ENCODE assay signal across 19 cellular contexts in the genomic region with DNA sequence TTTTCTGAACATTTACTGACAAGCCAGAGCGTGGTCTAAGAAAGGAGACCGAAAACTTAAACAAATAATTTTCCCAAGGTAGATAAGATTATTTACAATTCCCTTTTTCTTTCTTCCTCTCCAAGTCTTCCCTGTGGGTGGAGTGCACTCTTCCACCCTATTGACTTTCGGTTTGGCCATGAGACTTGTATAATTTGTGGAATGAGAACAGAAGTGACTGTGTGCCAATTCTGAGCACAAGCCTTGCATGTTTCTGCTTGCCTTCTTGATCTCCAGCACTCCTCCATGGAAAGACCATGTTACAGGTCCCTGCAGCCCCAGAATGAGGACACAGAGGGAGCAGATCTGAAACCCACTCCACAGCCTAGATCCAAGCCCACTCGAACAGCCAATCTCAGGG.
A peak's percentile ranks its signal among the peaks of the same experiment; 100 is the strongest.
DNase-seq lines count a peak whose midpoint lies in the region; ATAC-seq and TF ChIP-seq lines count a peak whose summit lies in the region.
"Had no signal": no experiment of that assay in that cellular context is flagged by ENCODE, and none has a peak within 500 bp of the region (broad histone marks: within the 10 kb centered on the region; RNA-seq: fewer than 3 reads in every experiment).

No MANE protein-coding gene starts in this region.

- H3K9me2 ChIP-seq in Karpas-422 (replicated peaks; ENCODE audit: insufficient read depth, low read length): no peaks in the 10 kb centered on the region

- H3F3A ChIP-seq in neural progenitor cell (ENCODE audit: low read depth): no peaks in the 10 kb centered on the region

- intact Hi-C loops in ascending aorta (cut with DNase I): no loop called here

- H3K9ac ChIP-seq in neural progenitor cell: no peak overlapping the region
- H3K9ac ChIP-seq in Karpas-422 (ENCODE audit: low read length): no peak overlapping the region

- no peaks in the 10 kb centered on the region for H3K27me3 Mint-ChIP-seq in neural progenitor cell (ENCODE audit: insufficient read depth, low read depth)
- peaks cover 2% of the 10 kb centered on the region for H3K27me3 Mint-ChIP-seq in activated T-cell treated with anti-CD3 and anti-CD28 coated beads, Interleukin-2, amount 50 U/mL, for 24 hours
- H3K27me3 Mint-ChIP-seq: B cell; CD4-positive, alpha-beta memory T cell had no signal

- no peaks in the 10 kb centered on the region for H3K9me3 ChIP-seq in RWPE2 (ENCODE audit: severe bottlenecking)
- H3K9me3 ChIP-seq in neural progenitor cell (ENCODE audit: low read depth): no peaks in the 10 kb centered on the region
- H3K9me3 ChIP-seq in ascending aorta: no peaks in the 10 kb centered on the region
- no peaks in the 10 kb centered on the region for H3K9me3 ChIP-seq in Karpas-422 (ENCODE audit: low read length)
- H3K9me3 ChIP-seq: Peyer's patch had no signal

- H3K27me3 ChIP-seq in RWPE2 (ENCODE audit: insufficient read depth, poor library complexity, severe bottlenecking) (no peaks in the 10 kb centered on the region), neural progenitor cell (no peaks in the 10 kb centered on the region), ascending aorta (no peaks in the 10 kb centered on the region), Karpas-422 (ENCODE audit: low read length) (no peaks in the 10 kb centered on the region)
- H3K27me3 ChIP-seq: MG63, Peyer's patch had no signal

- H4K20me1 ChIP-seq in neural progenitor cell (ENCODE audit: low read depth): no peaks in the 10 kb centered on the region
- no peaks in the 10 kb centered on the region for H4K20me1 ChIP-seq in Karpas-422 (ENCODE audit: insufficient read depth, low read depth, low read length)

- peaks cover 9% of the 10 kb centered on the region for H3K4me1 ChIP-seq in RWPE2 (ENCODE audit: insufficient read depth, poor library complexity, severe bottlenecking)
- H3K4me1 ChIP-seq in neural progenitor cell: no peaks in the 10 kb centered on the region
- H3K4me1 ChIP-seq in ascending aorta: no peaks in the 10 kb centered on the region
- H3K4me1 ChIP-seq in Karpas-422 (ENCODE audit: low read length): no peaks in the 10 kb centered on the region
- H3K4me1 ChIP-seq: Peyer's patch had no signal

- H3K4me3 ChIP-seq in RWPE2 (ENCODE audit: severe bottlenecking) (no peak overlapping the region), epithelial cell of esophagus (ENCODE audit: low read length) (no peak overlapping the region), neural progenitor cell (no peak overlapping the region), ascending aorta (no peak overlapping the region), Karpas-422 (ENCODE audit: low read length) (no peak overlapping the region)
- H3K4me3 ChIP-seq: MG63, Peyer's patch had no signal

- H3K4me2 ChIP-seq in neural progenitor cell (no peak overlapping the region), Karpas-422 (ENCODE audit: low read depth, low read length, poor library complexity, severe bottlenecking) (no peak overlapping the region)

- H3K27ac ChIP-seq in RWPE2 (ENCODE audit: poor library complexity, severe bottlenecking) (no peak overlapping the region), neural progenitor cell (no peak overlapping the region), ascending aorta (no peak overlapping the region), Karpas-422 (ENCODE audit: low read length) (no peak overlapping the region)
- H3K27ac ChIP-seq: Peyer's patch had no signal

- no peaks in the 10 kb centered on the region for H3K36me3 Mint-ChIP-seq in neural progenitor cell
- H3K36me3 Mint-ChIP-seq in activated T-cell treated with anti-CD3 and anti-CD28 coated beads, Interleukin-2, amount 50 U/mL, for 24 hours (ENCODE audit: low read depth): no peaks in the 10 kb centered on the region
- H3K36me3 Mint-ChIP-seq: CD4-positive, alpha-beta memory T cell had no signal

- no peaks in the 10 kb centered on the region for H3K4me1 Mint-ChIP-seq in neural progenitor cell
- H3K4me1 Mint-ChIP-seq in activated T-cell treated with anti-CD3 and anti-CD28 coated beads, Interleukin-2, amount 50 U/mL, for 24 hours (ENCODE audit: low read depth): no peaks in the 10 kb centered on the region
- H3K4me1 Mint-ChIP-seq: B cell; CD4-positive, alpha-beta memory T cell had no signal

- H3K36me3 ChIP-seq in RWPE2 (ENCODE audit: low read depth) (no peaks in the 10 kb centered on the region), neural progenitor cell (no peaks in the 10 kb centered on the region), ascending aorta (no peaks in the 10 kb centered on the region), Karpas-422 (ENCODE audit: insufficient read depth, low read length) (no peaks in the 10 kb centered on the region)
- H3K36me3 ChIP-seq: MG63, Peyer's patch had no signal

- no peaks in the 10 kb centered on the region for H3K9me3 Mint-ChIP-seq in neural progenitor cell
- no peaks in the 10 kb centered on the region for H3K9me3 Mint-ChIP-seq in activated T-cell treated with anti-CD3 and anti-CD28 coated beads, Interleukin-2, amount 50 U/mL, for 24 hours
- H3K9me3 Mint-ChIP-seq: CD4-positive, alpha-beta memory T cell had no signal

- no peak overlapping the region for H3K4me3 Mint-ChIP-seq in neural progenitor cell
- no peak overlapping the region for H3K4me3 Mint-ChIP-seq in activated T-cell treated with anti-CD3 and anti-CD28 coated beads, Interleukin-2, amount 50 U/mL, for 24 hours
- H3K4me3 Mint-ChIP-seq: B cell; CD4-positive, alpha-beta memory T cell had no signal

- H3K79me2 ChIP-seq in neural progenitor cell (ENCODE audit: low read depth) (no peaks in the 10 kb centered on the region), Karpas-422 (ENCODE audit: low read length) (no peaks in the 10 kb centered on the region)

- H2AFZ ChIP-seq in neural progenitor cell (replicated peaks) (peak overlapping the region; percentile 24), Karpas-422 (ENCODE audit: low read length) (no peak overlapping the region)

- DNase-seq in GM03348 (ENCODE audit: low spot score) (peak; percentile 11), RWPE2 (ENCODE audit: low spot score) (no peak), epithelial cell of esophagus (ENCODE audit: low read depth) (peak; percentile 89), neural progenitor cell (ENCODE audit: low spot score) (no peak), ascending aorta (ENCODE audit: low spot score in 2 of 2) (no peak), Karpas-422 (no peak)
- DNase-seq in activated T-cell treated with anti-CD3 and anti-CD28 coated beads, Interleukin-2, amount 50 U/mL, for 24 hours: no peak
- DNase-seq: CD4-positive, alpha-beta memory T cell; H7; MG63; NCI-H1092 treated with DMSO at 0.1 percent for 48 hours; NCI-H187; NCI-H2171; NCI-H446 treated with DMSO at 0.1 percent for 48 hours; NCI-H774; Peyer's patch; SHP77 treated with DMSO at 0.1 percent for 48 hours had no signal

- no peak overlapping the region for H3K27ac Mint-ChIP-seq in neural progenitor cell
- H3K27ac Mint-ChIP-seq in activated T-cell treated with anti-CD3 and anti-CD28 coated beads, Interleukin-2, amount 50 U/mL, for 24 hours: no peak overlapping the region
- H3K27ac Mint-ChIP-seq: B cell; CD4-positive, alpha-beta memory T cell had no signal

- no peak for TF ChIP-seq CTCF in RWPE2 (IDR thresholded peaks at IDR 0.05; ENCODE audit: poor library complexity, severe bottlenecking)
- TF ChIP-seq CTCF in epithelial cell of esophagus (IDR thresholded peaks at IDR 0.05; ENCODE audit: insufficient read depth, low read depth, low read length, missing control alignments): no peak
- TF ChIP-seq CTCF in neural progenitor cell (IDR thresholded peaks at IDR 0.05): no peak
- no peak for TF ChIP-seq CTCF in ascending aorta (IDR thresholded peaks at IDR 0.05)

- ATAC-seq in RWPE2 (ENCODE audit: low read depth): peak; percentile 58; the same call in 2 of the 3 replicates
- no peak for ATAC-seq in HG03139 (IDR thresholded peaks at IDR 0.05; ENCODE audit: unreplicated experiment)

Comparison
In these comparisons a context has a peak if more than half of its experiments do, and no peak if none do; other contexts are left out.
1. DNase-seq: peak in GM03348 (single experiment) and epithelial cell of esophagus (single experiment); none in RWPE2 (single experiment), neural progenitor cell (single experiment), ascending aorta (0 of 2), activated T-cell treated with anti-CD3 and anti-CD28 coated beads, Interleukin-2, amount 50 U/mL, for 24 hours (single experiment) and Karpas-422 (single experiment).